11 cellular contexts compared by ENCODE assay signal in the genomic region with DNA sequence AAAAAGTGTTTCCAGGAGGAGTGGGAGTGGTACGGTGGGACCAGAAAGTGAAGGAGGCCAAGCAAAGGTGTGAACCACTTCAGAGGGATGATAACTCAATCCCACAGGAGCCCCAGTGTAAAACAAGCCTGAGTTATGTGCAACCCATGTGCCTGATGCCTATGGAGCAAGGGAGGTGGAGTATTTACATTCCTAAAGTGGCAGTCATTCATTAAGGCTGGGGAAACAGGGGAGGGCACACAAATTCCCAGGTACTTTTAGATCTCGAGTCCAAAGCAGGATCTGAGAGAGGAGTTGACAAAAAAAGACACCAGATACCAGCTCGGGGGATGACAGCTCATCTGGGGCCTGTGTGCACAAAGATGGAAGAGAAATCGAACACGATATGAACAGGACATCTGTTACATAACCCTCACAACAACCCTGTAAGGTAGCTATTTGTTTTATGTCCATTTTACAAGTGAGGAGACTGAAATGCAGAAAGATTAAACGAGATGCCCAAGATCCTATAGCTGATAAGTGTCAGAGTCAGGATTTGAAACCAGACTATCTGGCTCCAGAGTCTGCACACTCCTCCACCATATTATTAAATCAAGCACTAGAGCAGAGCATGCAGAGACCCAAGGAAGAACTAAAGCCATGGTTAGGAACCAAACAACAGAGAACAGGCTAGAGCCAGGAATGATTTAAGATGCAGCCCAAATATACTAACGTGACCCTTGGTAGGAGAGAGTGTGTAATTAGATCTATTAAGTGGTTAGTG.
DNase-seq lines count a peak whose midpoint lies in the region; ATAC-seq and TF ChIP-seq lines count a peak whose summit lies in the region.
"Had no signal": no experiment of that assay in that cellular context is flagged by ENCODE, and none has a peak within 500 bp of the region (broad histone marks: within the 10 kb centered on the region; RNA-seq: fewer than 3 reads in every experiment).

No MANE protein-coding gene starts in this region.

- no peaks in the 10 kb centered on the region for H3K9me3 ChIP-seq in WERI-Rb-1 (ENCODE audit: severe bottlenecking)
- H3K9me3 ChIP-seq: neutrophil had no signal

- DNase-seq in DMS79 (lab: John Stamatoyannopoulos, UW) (peak; percentile 27), NCI-H2227 (lab: John Stamatoyannopoulos, UW; ENCODE audit: unreplicated experiment) (peak; percentile 56), epithelial cell of proximal tubule (ENCODE audit: low read depth) (no peak), neural crest cell (ENCODE audit: low read depth, low spot score) (no peak), RPMI8226 (no peak), WERI-Rb-1 (no peak)
- DNase-seq in stimulated activated naive CD8-positive, alpha-beta T cell treated with anti-CD3 and anti-CD28 coated beads, Interleukin-15, Interleukin-2, amounts not matched to agents 100 U/mL and 50 U/mL, for 24 hours, result no peak
- DNase-seq: activated CD8-positive, alpha-beta memory T cell treated with anti-CD3 and anti-CD28 coated beads for 24 hours; CD8-positive, alpha-beta memory T cell had no signal

- no peak overlapping the region for H3K4me3 Mint-ChIP-seq in neural crest cell
- H3K4me3 Mint-ChIP-seq: CD8-positive, alpha-beta memory T cell had no signal

- no peaks in the 10 kb centered on the region for H3K36me3 ChIP-seq in WERI-Rb-1
- H3K36me3 ChIP-seq: neutrophil had no signal

- peak overlapping the region; percentile 46 for H3K4me3 ChIP-seq in epithelial cell of proximal tubule (ENCODE audit: low read depth, low read length)
- no peak overlapping the region for H3K4me3 ChIP-seq in WERI-Rb-1 (ENCODE audit: low read depth, low read length)

- no peak overlapping the region for H3K27ac ChIP-seq in WERI-Rb-1
- H3K27ac ChIP-seq: neutrophil had no signal

- peaks cover 2% of the 10 kb centered on the region for H3K27me3 Mint-ChIP-seq in neural crest cell (ENCODE audit: low read depth)

- H3K36me3 Mint-ChIP-seq in neural crest cell (ENCODE audit: low read depth), result peaks cover 19% of the 10 kb centered on the region
- H3K36me3 Mint-ChIP-seq: CD8-positive, alpha-beta memory T cell had no signal

- peaks cover 51% of the 10 kb centered on the region for H3K4me1 Mint-ChIP-seq in neural crest cell
- H3K4me1 Mint-ChIP-seq: CD8-positive, alpha-beta memory T cell had no signal

- H3K27me3 ChIP-seq in WERI-Rb-1 (ENCODE audit: insufficient read depth, low read depth, severe bottlenecking), result no peaks in the 10 kb centered on the region
- H3K27me3 ChIP-seq: neutrophil had no signal

- no peak for ATAC-seq in stimulated activated naive CD8-positive, alpha-beta T cell treated with anti-CD3 and anti-CD28 coated beads, Interleukin-15, Interleukin-2, amounts not matched to agents 100 U/mL and 50 U/mL, for 24 hours
- ATAC-seq in GM21737 (IDR thresholded peaks at IDR 0.05; ENCODE audit: unreplicated experiment), result no peak

- TF ChIP-seq CTCF in epithelial cell of proximal tubule (conservative IDR thresholded peaks at IDR 0.05; ENCODE audit: low read depth, low read length) (no peak), neural crest cell (conservative IDR thresholded peaks at IDR 0.05) (no peak), WERI-Rb-1 (IDR thresholded peaks at IDR 0.05; ENCODE audit: low read depth, low read length) (no peak)

- peak overlapping the region; percentile 39 for H3K27ac Mint-ChIP-seq in neural crest cell (ENCODE audit: unreplicated experiment)
- H3K27ac Mint-ChIP-seq: CD8-positive, alpha-beta memory T cell had no signal

- H3K9me3 Mint-ChIP-seq in neural crest cell, result peaks cover 14% of the 10 kb centered on the region

Comparison
In these comparisons a context has a peak if more than half of its experiments do, and no peak if none do; other contexts are left out.
1. DNase-seq: peak in DMS79 (single experiment) and NCI-H2227 (single experiment); none in epithelial cell of proximal tubule (single experiment), neural crest cell (single experiment), stimulated activated naive CD8-positive, alpha-beta T cell treated with anti-CD3 and anti-CD28 coated beads, Interleukin-15, Interleukin-2, amounts not matched to agents 100 U/mL and 50 U/mL, for 24 hours (single experiment), RPMI8226 (single experiment) and WERI-Rb-1 (single experiment).